Comparison of ENCODE assay signal across 16 cellular contexts in genomic region chr7:84162584-84162983, GRCh38. TPM values are rescaled to one million over a fixed set of nuclear protein-coding genes. Genes with fewer than 3 reads are reported as not detected.
DNase-seq lines count a peak whose midpoint lies in the region; ATAC-seq, FAIRE-seq and TF ChIP-seq lines count a peak whose summit lies in the region.
"Had no signal": no experiment of that assay in that cellular context is flagged by ENCODE, and none has a peak within 500 bp of the region (broad histone marks: within the 10 kb centered on the region; RNA-seq: fewer than 3 reads in every experiment).

No MANE protein-coding gene starts in this region.

- TF ChIP-seq CTCF in nephron (IDR thresholded peaks at IDR 0.05; ENCODE audit: unreplicated experiment in 3 of 3): no peak

- no peak for ATAC-seq in HG02678 (IDR thresholded peaks at IDR 0.05; ENCODE audit: unreplicated experiment)

- FAIRE-seq in GM12892 (lab: Jason Lieb, UNC): peak; percentile 21
- FAIRE-seq: A549 had no signal

- no peak overlapping the region for H3K4me3 ChIP-seq in adipocyte (ENCODE audit: low read length)
- H3K4me3 ChIP-seq: A549, GM23248, MG63, SJSA1 had no signal

- peaks cover 26% of the 10 kb centered on the region for H3K4me1 Mint-ChIP-seq in nephron

- DNase-seq in GM12892 (ENCODE audit: insufficient read length): no peak
- peak; percentile 18 for DNase-seq in NCI-H69 (lab: John Stamatoyannopoulos, UW)
- DNase-seq in adipocyte (ENCODE audit: low read depth): no peak
- no peak for DNase-seq in NCI-H510A treated with DMSO at 0.1 percent for 48 hours (lab: John Stamatoyannopoulos, UW)
- no peak for DNase-seq in kidney tubule cell (ENCODE audit: low spot score)
- no peak for DNase-seq in NCI-H2196 treated with DMSO at 0.1 percent for 48 hours (lab: John Stamatoyannopoulos, UW; ENCODE audit: unreplicated experiment)
- DNase-seq: AML-193, Caco-2, DMS79, GM23248, MG63, NCI-H187 treated with DMSO at 0.1 percent for 48 hours had no signal

- H3K9ac ChIP-seq in adipocyte (ENCODE audit: low read length): peak overlapping the region; percentile 2
- H3K9ac ChIP-seq: GM23248 had no signal

- H3K36me3 Mint-ChIP-seq in nephron (ENCODE audit: low read depth): no peaks in the 10 kb centered on the region

- no peaks in the 10 kb centered on the region for H3K9me3 ChIP-seq in adipocyte (ENCODE audit: control insufficient read depth, low read length)
- H3K9me3 ChIP-seq: A549, Caco-2, MG63, SJSA1 had no signal

- no peak for TF ChIP-seq POLR2A in GM12892 (IDR thresholded peaks at IDR 0.05; ENCODE audit: low read depth, low read length)

- peak overlapping the region; percentile 38 to 61 (median 54) for H3K27ac Mint-ChIP-seq in nephron

- no peaks in the 10 kb centered on the region for H3K36me3 ChIP-seq in adipocyte (ENCODE audit: control insufficient read depth, insufficient read depth, low read length, severe bottlenecking)
- H3K36me3 ChIP-seq: MG63, SJSA1 had no signal

- H3K4me1 ChIP-seq in adipocyte (ENCODE audit: control insufficient read depth, insufficient read depth, low read length): peaks cover 20% of the 10 kb centered on the region

- H3K27me3 Mint-ChIP-seq in nephron (ENCODE audit: low read depth): no peaks in the 10 kb centered on the region

- H3K4me3 Mint-ChIP-seq in nephron: no peak overlapping the region

- no peaks in the 10 kb centered on the region for H3K27me3 ChIP-seq in adipocyte (replicated peaks; ENCODE audit: control insufficient read depth, insufficient read depth, low read length)
- H3K27me3 ChIP-seq: MG63, SJSA1 had no signal

- no peaks in the 10 kb centered on the region for H3K9me3 Mint-ChIP-seq in nephron

RNA-seq across cellular contexts. Expression of gene SEMA3A, which starts 32.0 kb away (rescaled TPM):
- polyA plus RNA-seq in GM12892 (2012; ENCODE audit: missing spikeins): not detected
